Comparison of ENCODE assay signal across 19 cellular contexts in the genomic region with DNA sequence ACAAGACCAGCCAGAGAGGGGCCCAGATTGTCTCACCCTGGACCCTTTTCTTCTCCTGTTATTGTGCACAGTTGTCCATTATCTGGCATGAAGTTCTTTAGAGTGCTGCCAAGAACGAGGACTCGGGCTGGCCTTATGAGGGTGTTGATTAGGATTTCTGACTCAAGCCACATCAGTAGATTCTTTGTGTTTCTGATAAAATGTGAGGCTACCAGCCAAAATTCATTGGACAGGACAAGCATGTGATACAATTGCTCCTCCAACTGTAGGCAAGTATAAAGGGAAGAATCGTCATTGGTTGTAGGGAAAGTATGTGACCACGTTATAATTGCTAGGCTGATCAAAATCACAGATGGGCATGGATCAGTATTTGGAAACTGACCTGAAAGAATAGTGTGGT.
DNase-seq lines count a peak whose midpoint lies in the region; ATAC-seq and TF ChIP-seq lines count a peak whose summit lies in the region.
"Had no signal": no experiment of that assay in that cellular context is flagged by ENCODE, and none has a peak within 500 bp of the region (broad histone marks: within the 10 kb centered on the region; RNA-seq: fewer than 3 reads in every experiment).

No MANE protein-coding gene starts in this region.

- DNase-seq in left ventricle myocardium superior (no peak), left ventricle myocardium inferior (no peak), globus pallidus (ENCODE audit: low spot score) (peak; percentile 55), midbrain (lab: John Stamatoyannopoulos, UW) (peak; percentile 1), cerebellum (ENCODE audit: low spot score) (no peak)
- DNase-seq: BE2C; C1 segment of cervical spinal cord; CD4-positive, CD25-positive, alpha-beta regulatory T cell; CD8-positive, alpha-beta memory T cell; COR-L47; DMS 273 treated with DMSO at 0.1 percent for 48 hours; DMS53; DND-41; EL; H9 had no signal

- no peak overlapping the region for H3K4me3 Mint-ChIP-seq in activated T-helper 17 cell treated with anti-CD3 and anti-CD28 coated beads, Interleukin-2, amount 50 U/mL, for 72 hours
- H3K4me3 Mint-ChIP-seq: CD4-positive, CD25-positive, alpha-beta regulatory T cell; CD8-positive, alpha-beta memory T cell; H9 had no signal

- H3K36me3 ChIP-seq in left ventricle myocardium inferior: no peaks in the 10 kb centered on the region
- H3K36me3 ChIP-seq: BE2C had no signal

- no peak overlapping the region for H3K27ac ChIP-seq in left ventricle myocardium inferior (replicated peaks)

- H3K9me3 ChIP-seq in left ventricle myocardium inferior (replicated peaks): no peaks in the 10 kb centered on the region
- H3K9me3 ChIP-seq: BE2C had no signal

- no peaks in the 10 kb centered on the region for H3K27me3 ChIP-seq in left ventricle myocardium inferior (ENCODE audit: low read depth)
- H3K27me3 ChIP-seq: BE2C had no signal

- H3K4me1 ChIP-seq in left ventricle myocardium inferior: peaks cover 9% of the 10 kb centered on the region
- H3K4me1 ChIP-seq: BE2C had no signal

- H3K9me3 Mint-ChIP-seq in activated T-helper 17 cell treated with anti-CD3 and anti-CD28 coated beads, Interleukin-2, amount 50 U/mL, for 72 hours: no peaks in the 10 kb centered on the region
- H3K9me3 Mint-ChIP-seq: CD8-positive, alpha-beta memory T cell; H9 had no signal

- H3K36me3 Mint-ChIP-seq in activated T-helper 17 cell treated with anti-CD3 and anti-CD28 coated beads, Interleukin-2, amount 50 U/mL, for 72 hours (ENCODE audit: low read depth): no peaks in the 10 kb centered on the region
- H3K36me3 Mint-ChIP-seq: CD4-positive, CD25-positive, alpha-beta regulatory T cell; CD8-positive, alpha-beta memory T cell had no signal

- ATAC-seq in left ventricle myocardium superior: peak; percentile 33
- no peak for ATAC-seq in GM21423 (IDR thresholded peaks at IDR 0.05; ENCODE audit: unreplicated experiment)
- no peak for ATAC-seq in activated T-helper 17 cell treated with anti-CD3 and anti-CD28 coated beads, Interleukin-2, amount 50 U/mL, for 72 hours (replicated peaks)
- ATAC-seq: GM12878, HepG2 had no signal

- H3K27ac Mint-ChIP-seq in activated T-helper 17 cell treated with anti-CD3 and anti-CD28 coated beads, Interleukin-2, amount 50 U/mL, for 72 hours: no peak overlapping the region
- H3K27ac Mint-ChIP-seq: CD4-positive, CD25-positive, alpha-beta regulatory T cell; CD8-positive, alpha-beta memory T cell; H9 had no signal

- no peak for TF ChIP-seq CTCF in left ventricle myocardium inferior (IDR thresholded peaks at IDR 0.05; ENCODE audit: borderline replicate concordance)

- no peak overlapping the region for H3K4me3 ChIP-seq in left ventricle myocardium inferior
- H3K4me3 ChIP-seq: GM12878 had no signal

- peaks cover 17% of the 10 kb centered on the region for H3K27me3 Mint-ChIP-seq in activated T-helper 17 cell treated with anti-CD3 and anti-CD28 coated beads, Interleukin-2, amount 50 U/mL, for 72 hours

- intact Hi-C loops in left ventricle myocardium superior (cut with micrococcal nuclease) (loop anchor here (10.0 kb wide), 1 partner anchor 572 kb away; a partner anchor contains a TSS), left ventricle myocardium inferior (cut with micrococcal nuclease) (no loop called here)

- no peaks in the 10 kb centered on the region for H3K4me1 Mint-ChIP-seq in activated T-helper 17 cell treated with anti-CD3 and anti-CD28 coated beads, Interleukin-2, amount 50 U/mL, for 72 hours
- H3K4me1 Mint-ChIP-seq: CD4-positive, CD25-positive, alpha-beta regulatory T cell; CD8-positive, alpha-beta memory T cell had no signal

Comparison
In these comparisons a context has a peak if more than half of its experiments do, and no peak if none do; other contexts are left out.
1. DNase-seq: peak in globus pallidus (single experiment) and midbrain (single experiment); none in left ventricle myocardium superior (single experiment), left ventricle myocardium inferior (single experiment) and cerebellum (single experiment).